ENCODE assay signal across 8 cellular contexts in genomic region chr12:53659609-53660008, GRCh38. TPM values are rescaled to one million over a fixed set of nuclear protein-coding genes. Genes with fewer than 3 reads are reported as not detected.
DNase-seq lines count a peak whose midpoint lies in the region; ATAC-seq and TF ChIP-seq lines count a peak whose summit lies in the region.

No MANE protein-coding gene starts in this region.

- H4K20me1 ChIP-seq in H9 (ENCODE audit: control insufficient read depth, insufficient read depth, insufficient read length): no peaks in the 10 kb centered on the region

- no peaks in the 10 kb centered on the region; a peak in 1 of 5 replicates for H3K9me3 Mint-ChIP-seq in H9

- no peak for DNase-seq in H9
- DNase-seq in ascending aorta (ENCODE audit: low spot score in 2 of 2): no peak
- peak; percentile 26 for DNase-seq in iris pigment epithelial cell (ENCODE audit: low read depth)
- DNase-seq in NCI-H1048 (lab: John Stamatoyannopoulos, UW): no peak
- no peak for DNase-seq in activated gamma-delta T cell treated with Interleukin-2 at 50 U/mL for 16 hours
- DNase-seq in SKM-1 treated with dmso at 0.1 percent for 144 hours (lab: John Stamatoyannopoulos, UW; ENCODE audit: unreplicated experiment): no peak

- no peak overlapping the region for H4K8ac ChIP-seq in H9 (replicated peaks; ENCODE audit: insufficient read length, low read depth, low read length)

- H4K5ac ChIP-seq in H9 (ENCODE audit: insufficient read length, low read depth, low read length): no peak overlapping the region

- no peak overlapping the region for H3K9ac ChIP-seq in H9 (ENCODE audit: extremely low read depth, insufficient read length, low read length)

- H3K56ac ChIP-seq in H9 (ENCODE audit: insufficient read length, low read depth, low read length): no peak overlapping the region

- H3K23ac ChIP-seq in H9 (ENCODE audit: insufficient read length, low read depth, low read length): no peak overlapping the region

- H3K27me3 ChIP-seq in H9 (ENCODE audit: insufficient read depth, low read length) (no peaks in the 10 kb centered on the region), ascending aorta (no peaks in the 10 kb centered on the region)

- no peak overlapping the region for H3K4ac ChIP-seq in H9 (ENCODE audit: low read depth, low read length)

- H3K4me1 Mint-ChIP-seq in H9: peaks cover 18 to 27% of the 10 kb centered on the region in 2 experiments

- H3K27me3 Mint-ChIP-seq in H9 (ENCODE audit: low read depth): no peaks in the 10 kb centered on the region

- no peaks in the 10 kb centered on the region for H3K9me3 ChIP-seq in H9 (ENCODE audit: control insufficient read depth, low read depth, low read length)
- H3K9me3 ChIP-seq in ascending aorta: no peaks in the 10 kb centered on the region

- no peak overlapping the region for H3K4me3 Mint-ChIP-seq in H9

- H3K79me2 ChIP-seq in H9 (ENCODE audit: insufficient read depth, low read length): no peaks in the 10 kb centered on the region

- no peak overlapping the region for H2BK5ac ChIP-seq in H9 (ENCODE audit: insufficient read length, low read length)

- H3T11ph ChIP-seq in H9 (ENCODE audit: low read length): no peak overlapping the region

- H2BK15ac ChIP-seq in H9 (ENCODE audit: low read depth, low read length): no peak overlapping the region

- H3K79me1 ChIP-seq in H9 (ENCODE audit: insufficient read depth, low read depth, low read length, poor library complexity, severe bottlenecking): no peaks in the 10 kb centered on the region

- no peak overlapping the region for H2AK5ac ChIP-seq in H9 (ENCODE audit: insufficient read length, low read length)

- H3K14ac ChIP-seq in H9 (ENCODE audit: insufficient read depth, low read length): no peak overlapping the region

- H3K27ac Mint-ChIP-seq in H9: peak overlapping the region in 2 of 3 experiments; percentile 94 to 98; a peak in 5 of 7 replicates

- H3K36me3 ChIP-seq in ascending aorta: peaks cover 10 to 13% of the 10 kb centered on the region in 2 donors

- H3K27ac ChIP-seq in H9 (ENCODE audit: insufficient read length, low read depth, low read length) (no peak overlapping the region), ascending aorta (peak overlapping the region; percentile 90 to 91), skin epidermis (peak overlapping the region in 19 of 21 experiments; percentile 24 to 86 (median 80))

- no peak overlapping the region for H3K4me2 ChIP-seq in H9 (ENCODE audit: insufficient read depth, insufficient read length, low read length)

- no peak overlapping the region for H2BK12ac ChIP-seq in H9 (ENCODE audit: insufficient read length, low read depth, low read length)

- ATAC-seq in GM18909 (IDR thresholded peaks at IDR 0.05; ENCODE audit: poor library complexity, unreplicated experiment): no peak

- H2AFZ ChIP-seq in H9 (ENCODE audit: low read length): no peak overlapping the region

- no peaks in the 10 kb centered on the region for H3K23me2 ChIP-seq in H9 (ENCODE audit: insufficient read length, low read depth, low read length, poor library complexity, severe bottlenecking)

- H3K4me3 ChIP-seq in ascending aorta (peak overlapping the region; percentile 7 to 50), skin epidermis (no peak overlapping the region)

- WGBS in H9 (ENCODE audit: extremely low coverage, insufficient read length, low lambda C conversion rate): no CpG with 5 or more reads among the region's 2 CpGs

- TF ChIP-seq CTCF in H9 (conservative IDR thresholded peaks at IDR 0.05) (no peak), ascending aorta (IDR thresholded peaks at IDR 0.05) (no peak)

- H2BK120ac ChIP-seq in H9 (ENCODE audit: low read depth, low read length, poor library complexity, severe bottlenecking): no peak overlapping the region

- peaks cover 17 to 27% (median 18%) of the 10 kb centered on the region in 3 experiments for H3K36me3 Mint-ChIP-seq in H9 (ENCODE audit: insufficient read depth in 1 of 3, low read depth in 3 of 3)

- H3K4me1 ChIP-seq in H9 (ENCODE audit: insufficient read depth, low read length) (no peaks in the 10 kb centered on the region), ascending aorta (peaks cover 3 to 23% of the 10 kb centered on the region in 2 donors)

- no peak overlapping the region for H3K18ac ChIP-seq in H9 (ENCODE audit: insufficient read length, low read depth, low read length)

- intact Hi-C loops in ascending aorta (cut with DNase I): loop anchor here (2.0 kb wide), 2 partner anchors 17 to 33 kb away; partner anchors contain the start of genes ATF7 and ATP5MC2

- H2BK20ac ChIP-seq in H9 (ENCODE audit: low read depth, low read length, poor library complexity, severe bottlenecking): no peak overlapping the region

- no peak overlapping the region for H4K91ac ChIP-seq in H9 (ENCODE audit: insufficient read length, low read depth, low read length)

RNA-seq across cellular contexts. Expression of gene ATP5MC2, which starts 16.3 kb away (rescaled TPM):
- total RNA-seq in H9 (2021) (379 and 389 TPM in 2 replicates), ascending aorta (284 TPM)

RNA-seq across cellular contexts. Expression of gene ATF7, which starts 33.4 kb away (rescaled TPM):
- 17.7 and 18.4 TPM in 2 replicates for total RNA-seq in H9 (2021)
- total RNA-seq in ascending aorta: 67.6 TPM

Comparison
In these comparisons a context has a peak if more than half of its experiments do, and no peak if none do; other contexts are left out.
1. H3K4me3 ChIP-seq: peak in ascending aorta (2 of 2); none in skin epidermis (0 of 7).